ENCODE assay signal across 1 cellular context in genomic region chr3:74905478-74905877, GRCh38.
A peak's percentile ranks its signal among the peaks of the same experiment; 100 is the strongest.
TF ChIP-seq lines count a peak whose summit lies in the region.

No MANE protein-coding gene starts in this region.

TF ChIP-seq in HepG2, 621 proteins besides CTCF, POLR2A, EP300 and RAD21 (continued from another document):
- TF ChIP-seq GPN1 (CRISPR knock-in tag; IDR thresholded peaks at IDR 0.05; ENCODE audit: borderline replicate concordance), result no peak
- peak; percentile 62 for TF ChIP-seq ATF7 (IDR thresholded peaks at IDR 0.05)
- TF ChIP-seq ATF7 (CRISPR knock-in tag; IDR thresholded peaks at IDR 0.05), result no peak
